15 cellular contexts compared by ENCODE assay signal in genomic region chr18:12314586-12315305, GRCh38. TPM values are rescaled to one million over a fixed set of nuclear protein-coding genes. Genes with fewer than 3 reads are reported as not detected.
DNase-seq lines count a peak whose midpoint lies in the region; ATAC-seq, FAIRE-seq and TF ChIP-seq lines count a peak whose summit lies in the region.
"Had no signal": no experiment of that assay in that cellular context is flagged by ENCODE, and none has a peak within 500 bp of the region (broad histone marks: within the 10 kb centered on the region; RNA-seq: fewer than 3 reads in every experiment).

No MANE protein-coding gene starts in this region.

- peak overlapping the region in 1 of 8 donors; percentile 36 for H3K27ac Mint-ChIP-seq in CD8-positive, alpha-beta memory T cell
- H3K27ac Mint-ChIP-seq: endodermal cell; natural killer cell treated with Interleukin-12 subunit alpha and Interleukin-12 subunit beta and Interleukin-15 and Interleukin-18, amount 100 ng/mL, for 72 hours; stimulated activated naive CD8-positive, alpha-beta T cell treated with anti-CD3 and anti-CD28 coated beads, Interleukin-15, Interleukin-2, amounts not matched to agents 100 ng/mL and 50 ng/mL, for 24 hours had no signal

- no peaks in the 10 kb centered on the region for H4K20me1 ChIP-seq in K562 (replicated peaks; ENCODE audit: control insufficient read depth, insufficient read depth, low read length)

- TF ChIP-seq EP300 in K562 (IDR thresholded peaks at IDR 0.05; ENCODE audit: low read length), result no peak
- TF ChIP-seq EP300 in sigmoid colon (IDR thresholded peaks at IDR 0.05), result no peak

- no peak overlapping the region; a peak in 1 of 4 replicates for H3K9ac ChIP-seq in K562 (ENCODE audit: insufficient read depth in 1 of 2, low read depth in 2 of 2, low read length in 2 of 2)

- H3K27ac ChIP-seq in K562 (ENCODE audit: extremely low read depth, low read depth, low read length) (no peak overlapping the region), sigmoid colon (peak overlapping the region; percentile 74 to 100 (median 94))
- H3K27ac ChIP-seq in CD8-positive, alpha-beta memory T cell (ENCODE audit: low read depth, low read length), result no peak overlapping the region

- H3K27me3 ChIP-seq in K562 (ENCODE audit: control insufficient read depth in 2 of 2, insufficient read depth in 2 of 2, low read length in 2 of 2) (no peaks in the 10 kb centered on the region), sigmoid colon (no peaks in the 10 kb centered on the region)
- no peaks in the 10 kb centered on the region for H3K27me3 ChIP-seq in CD8-positive, alpha-beta memory T cell (ENCODE audit: insufficient read depth, low read length, poor library complexity, severe bottlenecking)
- H3K27me3 ChIP-seq: breast epithelium had no signal

- CTCF ChIA-PET in K562 (lab: Yijun Ruan, JAX; ENCODE audit: low intra/inter-chr PET ratio), result no interaction called here
- CTCF ChIA-PET in CD8-positive, alpha-beta memory T cell (lab: Charles Lee), result interaction anchor here (1.2 to 2.8 kb wide), 2 partner anchors 13 to 20 kb away, joined by 3 to 18 read pairs; no protein-coding TSS in a partner anchor

- in situ Hi-C loops in K562 (cut with MboI), result no loop called here

- H3K4me2 ChIP-seq in K562 (ENCODE audit: insufficient read depth, low read length), result no peak overlapping the region

- H3K36me3 Mint-ChIP-seq in CD8-positive, alpha-beta memory T cell, result peaks cover 0 to 7% (median 2%) of the 10 kb centered on the region in 3 donors

- H3K9me3 ChIP-seq in K562 (replicated peaks; ENCODE audit: control insufficient read depth, insufficient read depth, low read depth, low read length) (peaks cover 21% of the 10 kb centered on the region), sigmoid colon (peaks cover 0 to 5% (median 1%) of the 10 kb centered on the region in 4 donors)
- no peaks in the 10 kb centered on the region for H3K9me3 ChIP-seq in CD8-positive, alpha-beta memory T cell (ENCODE audit: low read length)

- WGBS in K562 (ENCODE audit: insufficient coverage, low coverage, missing lambda C conversion rate), result 95% methylated on average over 1 of the region's 1 CpG
- 56 to 87% methylated on average over 1 of the region's 1 CpG for WGBS in sigmoid colon, 2 donors

- no TSS peak for BruUV-seq in K562 (replicated peaks; lab: Mats Ljungman, UMichigan)

- H3K79me2 ChIP-seq in K562 (ENCODE audit: control insufficient read depth, insufficient read depth, low read length), result peaks cover 42% of the 10 kb centered on the region

- H3K4me3 Mint-ChIP-seq in CD8-positive, alpha-beta memory T cell, result no peak overlapping the region
- H3K4me3 Mint-ChIP-seq: endodermal cell; natural killer cell treated with Interleukin-12 subunit alpha and Interleukin-12 subunit beta and Interleukin-15 and Interleukin-18, amount 100 ng/mL, for 72 hours; stimulated activated naive CD8-positive, alpha-beta T cell treated with anti-CD3 and anti-CD28 coated beads, Interleukin-15, Interleukin-2, amounts not matched to agents 100 ng/mL and 50 ng/mL, for 24 hours had no signal

- no peaks in the 10 kb centered on the region for H3K9me1 ChIP-seq in K562 (ENCODE audit: control insufficient read depth, insufficient read depth, low read length)

- no peak for TF ChIP-seq POLR2A in K562 (conservative IDR thresholded peaks at IDR 0.05)
- TF ChIP-seq POLR2A in sigmoid colon (IDR thresholded peaks at IDR 0.05), result no peak

- no peak for TF ChIP-seq RAD21 in K562 (CRISPR knock-in tag; conservative IDR thresholded peaks at IDR 0.05 in 1 of 2, IDR thresholded peaks at IDR 0.05 in 1 of 2)

- H3K27me3 Mint-ChIP-seq in CD8-positive, alpha-beta memory T cell, result peaks cover 9 to 19% of the 10 kb centered on the region in 2 donors

- H3K4me1 Mint-ChIP-seq in CD8-positive, alpha-beta memory T cell, result no peaks in the 10 kb centered on the region

- H3K4me3 ChIP-seq in K562 (no peak overlapping the region), sigmoid colon (no peak overlapping the region)
- no peak overlapping the region for H3K4me3 ChIP-seq in CD8-positive, alpha-beta memory T cell (ENCODE audit: low read length)
- H3K4me3 ChIP-seq: breast epithelium had no signal

- no peak overlapping the region for H2AFZ ChIP-seq in K562 (ENCODE audit: low read depth, low read length)

- ATAC-seq in GM18861 (IDR thresholded peaks at IDR 0.05; ENCODE audit: unreplicated experiment), result peak; percentile 40
- ATAC-seq in HG02870 (IDR thresholded peaks at IDR 0.05; ENCODE audit: unreplicated experiment), result peak; percentile 41
- ATAC-seq in K562, result no peak
- ATAC-seq in GM18498 (IDR thresholded peaks at IDR 0.05; ENCODE audit: unreplicated experiment), result no peak
- no peak for ATAC-seq in GM21526 (IDR thresholded peaks at IDR 0.05; ENCODE audit: low FRiP score, unreplicated experiment)
- ATAC-seq: natural killer cell treated with Interleukin-12 subunit alpha and Interleukin-12 subunit beta and Interleukin-15 and Interleukin-18, amount 100 ng/mL, for 72 hours had no signal

- POLR2A ChIA-PET in K562 (lab: Yijun Ruan, JAX), result interaction anchor here (0.5 to 3.2 kb wide), 10 partner anchors 9 to 459 kb away, joined by 3 to 22 read pairs (median 4); no protein-coding TSS in a partner anchor
- POLR2A ChIA-PET in CD8-positive, alpha-beta memory T cell (lab: Charles Lee), result no interaction called here

- intact Hi-C loops in K562 (cut with micrococcal nuclease) (no loop called here), sigmoid colon (cut with DNase I) (no loop called here)

- no peak for FAIRE-seq in K562 (lab: Jason Lieb, UNC)

- no peak for DNase-seq in K562 (ENCODE audit: extremely low read depth in 1 of 4, low spot score in 3 of 4)
- no peak for DNase-seq in sigmoid colon
- no peak for DNase-seq in CD8-positive, alpha-beta memory T cell
- no peak for DNase-seq in globus pallidus (ENCODE audit: low spot score)
- DNase-seq: activated naive CD4-positive, alpha-beta T cell; endodermal cell; NCI-H187 treated with DMSO at 0.1 percent for 48 hours; NCI-H526 treated with DMSO at 0.1 percent for 48 hours had no signal

- H3K4me1 ChIP-seq in K562 (replicated peaks in 1 of 2; ENCODE audit: control insufficient read depth in 2 of 2, insufficient read depth in 2 of 2, low read length in 2 of 2) (peaks cover 7 to 20% of the 10 kb centered on the region in 2 experiments; a peak in 4 of 5 replicates), sigmoid colon (peaks cover 0 to 76% (median 74%) of the 10 kb centered on the region in 4 donors)
- no peaks in the 10 kb centered on the region for H3K4me1 ChIP-seq in CD8-positive, alpha-beta memory T cell (ENCODE audit: insufficient read depth, low read length)
- H3K4me1 ChIP-seq: breast epithelium had no signal

- H3K36me3 ChIP-seq in K562 (ENCODE audit: control insufficient read depth, insufficient read depth, low read length) (peaks cover 82% of the 10 kb centered on the region), sigmoid colon (peaks cover 8 to 35% (median 17%) of the 10 kb centered on the region in 4 donors)
- H3K36me3 ChIP-seq in CD8-positive, alpha-beta memory T cell (ENCODE audit: insufficient read depth, low read length), result no peaks in the 10 kb centered on the region
- H3K36me3 ChIP-seq: breast epithelium had no signal

- TF ChIP-seq CTCF in K562 (IDR thresholded peaks at IDR 0.05 in 2 of 3, conservative IDR thresholded peaks at IDR 0.05 in 1 of 3; ENCODE audit: insufficient read depth in 2 of 3, low read depth in 1 of 3, low read length in 3 of 3) (no peak), sigmoid colon (IDR thresholded peaks at IDR 0.05) (no peak)

- H3K9me3 Mint-ChIP-seq in CD8-positive, alpha-beta memory T cell, result peaks cover 7 to 22% (median 19%) of the 10 kb centered on the region in 5 donors
- H3K9me3 Mint-ChIP-seq: natural killer cell treated with Interleukin-12 subunit alpha and Interleukin-12 subunit beta and Interleukin-15 and Interleukin-18, amount 100 ng/mL, for 72 hours had no signal

TF ChIP-seq in K562, 482 proteins besides CTCF, POLR2A, EP300 and RAD21 (continues in another document):
- TF ChIP-seq MYNN (IDR thresholded peaks at IDR 0.05) (no peak), MYNN (CRISPR knock-in tag; IDR thresholded peaks at IDR 0.05) (no peak), TCF3 (CRISPR knock-in tag; IDR thresholded peaks at IDR 0.05) (no peak), GATAD2B (IDR thresholded peaks at IDR 0.05; ENCODE audit: borderline replicate concordance) (no peak)

RNA-seq across cellular contexts. Expression of gene TUBB6, which starts 6.7 kb away (rescaled TPM):
- 58.9 and 87.5 TPM in 2 replicates for total RNA-seq in K562 (2011; cell fraction: chromatin; rRNA removed; ENCODE audit: low replicate concordance)
- 81.7 and 89.2 TPM in 2 replicates for total RNA-seq in K562 (2011; cell fraction: nucleolus; rRNA removed)
- 55.3 and 62.8 TPM in 2 replicates for total RNA-seq in K562 (2011; cell fraction: nucleoplasm; rRNA removed)
- total RNA-seq in K562 (2014; rRNA removed) (230 and 404 TPM in 2 replicates), K562 (2014; rRNA removed; fragmentation: Illumina TruSeq; extraction: Trizol) (52.0 and 55.4 TPM in 2 replicates), K562 (2015; rRNA removed; fragmentation: Illumina TruSeq; extraction: Trizol) (80.2 and 81.1 TPM in 2 replicates), K562 (2021) (110 and 117 TPM in 2 replicates), sigmoid colon (100 to 1,000 TPM; 298 to 445 (median 376) TPM)
- polyA plus RNA-seq in K562 (2011; rRNA removed) (142 and 147 TPM in 2 replicates), K562 (2014; fragmentation: Illumina TruSeq; extraction: Trizol) (70.2 and 110 TPM in 2 replicates), K562 (2014; fragmentation: Nextera tagmentation; extraction: Ambion mirVana) (10 to 100 TPM; 43.9 to 45.0 TPM), K562 (2014; rRNA removed) (223 and 254 TPM in 2 replicates), sigmoid colon (10 to 100 TPM; 19.2 to 58.0 (median 42.6) TPM)
- polyA plus RNA-seq in K562 (2011; cell fraction: cytosol; rRNA removed), result 201 and 540 TPM in 2 replicates
- 92.2 and 167 TPM in 2 replicates for polyA plus RNA-seq in K562 (2011; cell fraction: nucleus; rRNA removed)
- polyA plus RNA-seq in K562 (2012), result 130 and 170 TPM in 2 replicates
- polyA minus RNA-seq in K562 (2011; rRNA and poly(A)+ RNA removed), result 79.0 and 140 TPM in 2 replicates
- 123 and 146 TPM in 2 replicates for polyA minus RNA-seq in K562 (2011; cell fraction: cytosol; rRNA and poly(A)+ RNA removed)
- 50.9 and 51.2 TPM in 2 replicates for polyA minus RNA-seq in K562 (2011; cell fraction: nucleus; rRNA and poly(A)+ RNA removed)
- 1 to 10 TPM; 8.8 to 9.1 TPM for total RNA-seq in CD8-positive, alpha-beta memory T cell
- polyA plus RNA-seq in CD8-positive, alpha-beta memory T cell, result 0.77 TPM

Comparison
In these comparisons a context has a peak if more than half of its experiments do, and no peak if none do; other contexts are left out.
1. ATAC-seq: peak in GM18861 (single experiment) and HG02870 (single experiment); none in K562 (single experiment), GM18498 (single experiment) and GM21526 (single experiment).
2. H3K27ac ChIP-seq: peak in sigmoid colon (4 of 4); none in K562 (single experiment) and CD8-positive, alpha-beta memory T cell (single experiment).
3. RNA of gene TUBB6, which starts 6.7 kb away (total RNA-seq): 298 to 445 TPM in sigmoid colon and 52.0 to 404 TPM in K562; 8.8 to 9.1 TPM in CD8-positive, alpha-beta memory T cell; every median in the first group is over 4 times any median in the second.